30 cellular contexts compared by ENCODE assay signal in the genomic region with DNA sequence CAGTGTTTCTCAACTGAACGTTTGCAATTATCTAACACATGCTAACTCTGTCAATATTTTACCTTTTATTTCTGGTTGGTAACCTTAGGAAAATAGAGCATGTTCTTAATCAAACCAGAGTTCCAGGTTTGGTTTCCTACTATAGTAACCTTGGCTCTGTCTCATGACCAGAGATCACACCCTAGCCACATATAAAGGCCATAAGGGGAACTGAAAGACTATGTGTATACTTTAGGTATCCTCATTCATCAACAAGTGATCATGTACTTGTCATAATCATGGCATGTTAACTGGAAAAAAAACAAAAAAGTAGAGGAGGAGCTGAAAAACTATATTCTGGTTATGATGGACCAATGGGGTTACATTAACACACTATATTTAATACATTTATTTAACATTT.
"Had no signal": no experiment of that assay in that cellular context is flagged by ENCODE, and none has a peak within 500 bp of the region (broad histone marks: within the 10 kb centered on the region; RNA-seq: fewer than 3 reads in every experiment).

No MANE protein-coding gene starts in this region.

- DNase-seq: activated B cell treated with CpG ODN at 0.5 μM for 24 hours; activated CD4-positive, alpha-beta T cell treated with anti-CD3 and anti-CD28 coated beads for 48 hours; activated CD4-positive, alpha-beta T cell treated with anti-CD3 and anti-CD28 coated beads, Interleukin-2, amount 50 U/mL, for 1 hour; activated CD4-positive, alpha-beta T cell treated with anti-CD3 and anti-CD28 coated beads, Interleukin-2, amount 50 U/mL, for 48 hours; activated CD8-positive, alpha-beta memory T cell treated with anti-CD3 and anti-CD28 coated beads for 24 hours; activated CD8-positive, alpha-beta T cell treated with anti-CD3 and anti-CD28 coated beads for 36 hours; activated effector memory CD4-positive, alpha-beta T cell treated with Interleukin-2 at 50 U/mL for 16 hours; activated gamma-delta T cell treated with Interleukin-2 at 50 U/mL for 16 hours; activated naive CD4-positive, alpha-beta T cell treated with anti-CD3 and anti-CD28 coated beads, Interleukin-2, amount 50 U/mL, for 16 hours; activated naive CD4-positive, alpha-beta T cell treated with Interleukin-2 at 50 U/mL for 16 hours; activated T-cell treated with anti-CD3 and anti-CD28 coated beads, Interleukin-2, amount 50 U/mL, for 4 hours; amniotic stem cell; anterior cingulate cortex; body of pancreas; caudate nucleus; cortex of kidney; dermis blood vessel endothelial cell; effector CD4-positive, alpha-beta T cell; foreskin fibroblast; head of caudate nucleus; T1000; WERI-Rb-1 had no signal

- H3K27ac Mint-ChIP-seq: activated B cell treated with CpG ODN at 0.5 μM for 24 hours; activated CD8-positive, alpha-beta T cell treated with anti-CD3 and anti-CD28 coated beads for 36 hours; activated naive CD8-positive, alpha-beta T cell; activated T-helper 17 cell treated with anti-CD3 and anti-CD28 coated beads, Interleukin-2, amount 50 U/mL, for 72 hours; T-helper 1 cell treated with Interleukin-12 subunit alpha and Interleukin-12 subunit beta and Interleukin-4 antibody, amounts not matched to agents 30 μg/mL and 1 μg/mL, for 36 hours had no signal

- H3K9me3 ChIP-seq: body of pancreas had no signal

- H3K27me3 Mint-ChIP-seq: activated B cell treated with CpG ODN at 0.5 μM for 24 hours; activated naive CD8-positive, alpha-beta T cell; activated T-helper 17 cell treated with anti-CD3 and anti-CD28 coated beads, Interleukin-2, amount 50 U/mL, for 72 hours had no signal

- H3K27ac ChIP-seq: body of pancreas, epithelial cell of prostate, WERI-Rb-1 had no signal

- H3K4me3 Mint-ChIP-seq: activated B cell treated with CpG ODN at 0.5 μM for 24 hours; activated CD8-positive, alpha-beta T cell treated with anti-CD3 and anti-CD28 coated beads for 36 hours; activated naive CD8-positive, alpha-beta T cell; activated T-cell treated with anti-CD3 and anti-CD28 coated beads, Interleukin-2, amount 50 U/mL, for 4 hours; activated T-helper 17 cell treated with anti-CD3 and anti-CD28 coated beads, Interleukin-2, amount 50 U/mL, for 72 hours; T-helper 1 cell treated with Interleukin-12 subunit alpha and Interleukin-12 subunit beta and Interleukin-4 antibody, amounts not matched to agents 30 μg/mL and 1 μg/mL, for 36 hours had no signal

- H3K36me3 ChIP-seq: WERI-Rb-1 had no signal

- FAIRE-seq: endometrium, endothelial cell of umbilical vein, frontal cortex had no signal

- H3K4me3 ChIP-seq: body of pancreas had no signal

- H3K9me3 Mint-ChIP-seq: activated B cell treated with CpG ODN at 0.5 μM for 24 hours; activated CD8-positive, alpha-beta T cell treated with anti-CD3 and anti-CD28 coated beads for 36 hours; activated T-cell treated with anti-CD3 and anti-CD28 coated beads, Interleukin-2, amount 50 U/mL, for 4 hours; activated T-helper 17 cell treated with anti-CD3 and anti-CD28 coated beads, Interleukin-2, amount 50 U/mL, for 72 hours; T-helper 1 cell treated with Interleukin-12 subunit alpha and Interleukin-12 subunit beta and Interleukin-4 antibody, amounts not matched to agents 30 μg/mL and 1 μg/mL, for 36 hours had no signal

- H3K36me3 Mint-ChIP-seq: activated naive CD8-positive, alpha-beta T cell had no signal

- H3K4me1 Mint-ChIP-seq: activated B cell treated with CpG ODN at 0.5 μM for 24 hours; activated T-helper 17 cell treated with anti-CD3 and anti-CD28 coated beads, Interleukin-2, amount 50 U/mL, for 72 hours had no signal

- ATAC-seq: activated CD4-positive, CD25-positive, alpha-beta regulatory T cell treated with anti-CD3 and anti-CD28 coated beads, Interleukin-2, amount 50 U/mL, for 24 hours; activated CD8-positive, alpha-beta T cell treated with anti-CD3 and anti-CD28 coated beads for 36 hours; activated T-cell treated with anti-CD3 and anti-CD28 coated beads, Interleukin-2, amount 50 U/mL, for 4 hours; activated T-helper 17 cell treated with anti-CD3 and anti-CD28 coated beads, Interleukin-2, amount 50 U/mL, for 72 hours; body of pancreas had no signal

- H3K4me1 ChIP-seq: body of pancreas had no signal

- H3K27me3 ChIP-seq: body of pancreas had no signal
